22 cellular contexts compared by ENCODE assay signal in genomic region chrX:20354505-20354904, GRCh38.
"Had no signal": no experiment of that assay in that cellular context is flagged by ENCODE, and none has a peak within 500 bp of the region (broad histone marks: within the 10 kb centered on the region; RNA-seq: fewer than 3 reads in every experiment).

No MANE protein-coding gene starts in this region.

- DNase-seq: activated CD4-positive, alpha-beta memory T cell treated with anti-CD3 and anti-CD28 coated beads for 36 hours; activated CD4-positive, alpha-beta T cell treated with anti-CD3 and anti-CD28 coated beads for 4 hours; activated CD8-positive, alpha-beta memory T cell treated with anti-CD3 and anti-CD28 coated beads, Interleukin-2, amount 10 ng/mL, durations not matched to agents 7 days and 5 days; activated effector memory CD4-positive, alpha-beta T cell treated with Interleukin-2 at 50 U/mL for 16 hours; activated T-cell treated with anti-CD3 and anti-CD28 coated beads, Interleukin-2, amount 50 U/mL, for 24 hours; anterior cingulate cortex; body of pancreas; foreskin fibroblast; heart right ventricle; islet precursor cell; left cardiac atrium; midbrain; pancreas; right cardiac atrium; SK-N-SH; stimulated activated CD4-positive, alpha-beta T cell treated with anti-CD3 and anti-CD28 coated beads, Interleukin-4, amount 100 ng/mL, for 24 hours; tibial artery had no signal

- H3K36me3 ChIP-seq: cardiac muscle cell, heart right ventricle, neutrophil, pancreas, tibial artery had no signal

- H3K9me3 ChIP-seq: body of pancreas, heart right ventricle, neutrophil, pancreas, SK-N-SH, tibial artery had no signal

- H3K27me3 ChIP-seq: body of pancreas, cardiac muscle cell, neutrophil, pancreas, tibial artery had no signal

- H3K27ac ChIP-seq: body of pancreas, cardiac muscle cell, heart right ventricle, neutrophil, pancreas, tibial artery had no signal

- H3K36me3 Mint-ChIP-seq: activated CD4-positive, alpha-beta memory T cell treated with anti-CD3 and anti-CD28 coated beads for 36 hours; activated CD8-positive, alpha-beta memory T cell treated with anti-CD3 and anti-CD28 coated beads, Interleukin-2, amount 10 ng/mL, durations not matched to agents 7 days and 5 days had no signal

- H3K4me1 ChIP-seq: body of pancreas, heart right ventricle, pancreas, tibial artery had no signal

- H3K4me3 ChIP-seq: body of pancreas, cardiac muscle cell, heart right ventricle, pancreas, tibial artery had no signal

- H3K27me3 Mint-ChIP-seq: stimulated activated naive CD8-positive, alpha-beta T cell treated with anti-CD3 and anti-CD28 coated beads, Interleukin-15, Interleukin-2, amounts not matched to agents 100 ng/mL and 50 ng/mL, for 24 hours had no signal

- H3K9me3 Mint-ChIP-seq: activated CD4-positive, alpha-beta memory T cell treated with anti-CD3 and anti-CD28 coated beads for 36 hours; activated T-cell treated with anti-CD3 and anti-CD28 coated beads, Interleukin-2, amount 50 U/mL, for 24 hours; stimulated activated naive CD8-positive, alpha-beta T cell treated with anti-CD3 and anti-CD28 coated beads, Interleukin-15, Interleukin-2, amounts not matched to agents 100 ng/mL and 50 ng/mL, for 24 hours; T-helper 2 cell treated with Interferon-gamma antibody and Interleukin-4, amounts not matched to agents 5 μg/mL and 100 μg/mL, for 36 hours had no signal

- ATAC-seq: activated CD8-positive, alpha-beta memory T cell treated with anti-CD3 and anti-CD28 coated beads, Interleukin-2, amount 10 ng/mL, durations not matched to agents 7 days and 5 days; body of pancreas; heart right ventricle; left cardiac atrium; pancreas; right cardiac atrium had no signal

- H3K27ac Mint-ChIP-seq: activated CD4-positive, alpha-beta memory T cell treated with anti-CD3 and anti-CD28 coated beads for 36 hours; activated CD8-positive, alpha-beta memory T cell treated with anti-CD3 and anti-CD28 coated beads, Interleukin-2, amount 10 ng/mL, durations not matched to agents 7 days and 5 days; activated T-cell treated with anti-CD3 and anti-CD28 coated beads, Interleukin-2, amount 50 U/mL, for 24 hours; nephron; stimulated activated naive CD8-positive, alpha-beta T cell treated with anti-CD3 and anti-CD28 coated beads, Interleukin-15, Interleukin-2, amounts not matched to agents 100 ng/mL and 50 ng/mL, for 24 hours; T-helper 2 cell treated with Interferon-gamma antibody and Interleukin-4, amounts not matched to agents 5 μg/mL and 100 μg/mL, for 36 hours had no signal

- H3K4me3 Mint-ChIP-seq: activated CD4-positive, alpha-beta memory T cell treated with anti-CD3 and anti-CD28 coated beads for 36 hours; activated CD8-positive, alpha-beta memory T cell treated with anti-CD3 and anti-CD28 coated beads, Interleukin-2, amount 10 ng/mL, durations not matched to agents 7 days and 5 days; activated T-cell treated with anti-CD3 and anti-CD28 coated beads, Interleukin-2, amount 50 U/mL, for 24 hours; nephron; stimulated activated naive CD8-positive, alpha-beta T cell treated with anti-CD3 and anti-CD28 coated beads, Interleukin-15, Interleukin-2, amounts not matched to agents 100 ng/mL and 50 ng/mL, for 24 hours; T-helper 2 cell treated with Interferon-gamma antibody and Interleukin-4, amounts not matched to agents 5 μg/mL and 100 μg/mL, for 36 hours had no signal
